In the genomic region with DNA sequence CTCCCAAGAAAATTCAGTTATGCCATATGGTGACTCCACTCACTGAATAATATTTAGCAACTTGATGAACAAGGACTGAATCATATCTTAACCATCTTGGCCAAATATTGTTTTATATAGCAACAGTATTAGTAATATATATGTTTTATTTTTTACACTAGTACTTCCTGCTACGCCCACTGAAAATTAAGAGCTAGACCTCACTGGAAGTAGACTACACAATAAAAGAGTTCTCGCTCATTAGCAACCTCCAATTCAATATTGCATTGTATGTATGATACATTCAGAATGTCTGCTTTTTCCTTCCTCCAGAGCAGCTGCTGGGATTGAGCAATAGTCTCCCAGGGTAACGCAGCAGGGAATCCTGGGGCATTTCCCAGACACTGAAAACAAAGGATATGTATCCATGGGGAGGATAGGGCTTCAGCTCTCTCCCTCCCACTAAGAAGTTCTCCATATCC, we compare ENCODE assay signal across 10 cellular contexts.
A peak's percentile ranks its signal among the peaks of the same experiment; 100 is the strongest.
DNase-seq lines count a peak whose midpoint lies in the region; ATAC-seq and TF ChIP-seq lines count a peak whose summit lies in the region.
"Had no signal": no experiment of that assay in that cellular context is flagged by ENCODE, and none has a peak within 500 bp of the region (broad histone marks: within the 10 kb centered on the region; RNA-seq: fewer than 3 reads in every experiment).

No MANE protein-coding gene starts in this region.

- H3K27me3 ChIP-seq in muscle layer of duodenum (ENCODE audit: low read depth, low read length), result no peaks in the 10 kb centered on the region

- H3K9me3 ChIP-seq in muscle layer of duodenum (ENCODE audit: control insufficient read depth in 1 of 2, low read length in 2 of 2), result no peaks in the 10 kb centered on the region

- peak; percentile 71 for DNase-seq in EL
- peak; percentile 87 for DNase-seq in NCI-H226
- DNase-seq in dedifferentiated amniotic fluid mesenchymal stem cell (ENCODE audit: extremely low spot score), result peak; percentile 70
- DNase-seq in activated CD4-positive, alpha-beta T cell treated with anti-CD3 and anti-CD28 coated beads for 4 hours, result no peak
- DNase-seq in NCI-H1092 treated with DMSO at 0.1 percent for 48 hours (lab: John Stamatoyannopoulos, UW), result no peak
- DNase-seq: effector CD8-positive, alpha-beta T cell; T-helper 9 cell had no signal

- no peaks in the 10 kb centered on the region for H3K36me3 ChIP-seq in muscle layer of duodenum (ENCODE audit: control insufficient read depth in 1 of 2, insufficient read depth in 2 of 2, low read length in 2 of 2)

- no peak overlapping the region for H3K4me3 ChIP-seq in muscle layer of duodenum (ENCODE audit: low read depth in 1 of 2, low read length in 2 of 2)

- peaks cover 0 to 13% of the 10 kb centered on the region in 2 donors for H3K4me1 ChIP-seq in muscle layer of duodenum (ENCODE audit: control insufficient read depth in 1 of 2, insufficient read depth in 2 of 2, low read length in 2 of 2)

- no peak for TF ChIP-seq POLR2A in GM18505 (IDR thresholded peaks at IDR 0.05; ENCODE audit: borderline replicate concordance, extremely low read depth, insufficient read depth, insufficient read length)

- peak overlapping the region; percentile 63 for H3K27ac ChIP-seq in muscle layer of duodenum (ENCODE audit: low read length)

- no peak for ATAC-seq in HG02884 (IDR thresholded peaks at IDR 0.05; ENCODE audit: unreplicated experiment)
- no peak for ATAC-seq in GM18505 (IDR thresholded peaks at IDR 0.05; ENCODE audit: unreplicated experiment)

Comparison
In these comparisons a context has a peak if more than half of its experiments do, and no peak if none do; other contexts are left out.
1. DNase-seq: peak in EL (single experiment), NCI-H226 (single experiment) and dedifferentiated amniotic fluid mesenchymal stem cell (single experiment); none in activated CD4-positive, alpha-beta T cell treated with anti-CD3 and anti-CD28 coated beads for 4 hours (0 of 2) and NCI-H1092 treated with DMSO at 0.1 percent for 48 hours (single experiment).